16 cellular contexts compared by ENCODE assay signal in the genomic region with DNA sequence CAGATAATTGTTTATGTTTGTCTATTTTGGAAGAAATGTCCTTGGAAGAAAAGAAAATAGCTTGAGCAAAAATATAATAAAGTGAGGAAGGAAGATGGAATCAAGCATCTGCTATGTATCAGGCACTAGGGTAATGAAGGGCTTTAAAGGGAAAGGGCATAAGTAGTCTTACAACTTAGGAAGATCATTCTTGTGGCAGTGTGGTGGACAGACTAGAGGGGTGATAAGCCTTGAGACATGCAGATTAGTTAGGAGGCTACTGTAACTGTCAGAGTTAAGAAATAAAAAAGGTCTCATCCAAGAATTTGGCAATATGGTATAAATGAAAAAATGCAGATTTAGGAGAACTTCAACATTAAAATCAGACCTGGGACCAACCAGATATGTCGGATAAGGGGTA.
"Had no signal": no experiment of that assay in that cellular context is flagged by ENCODE, and none has a peak within 500 bp of the region (broad histone marks: within the 10 kb centered on the region; RNA-seq: fewer than 3 reads in every experiment).

No MANE protein-coding gene starts in this region.

- ATAC-seq: activated CD8-positive, alpha-beta T cell treated with anti-CD3 and anti-CD28 coated beads, Interleukin-2, amount 10 ng/mL, durations not matched to agents 7 days and 5 days; left lung; mucosa of descending colon; naive thymus-derived CD4-positive, alpha-beta T cell; pancreas; stimulated activated memory B cell treated with anti-CD40 and anti-IgM and Interleukin-4, amounts not matched to agents 10 μg/mL and 1 μg/mL and 100 μg/mL, for 72 hours had no signal

- H2AFZ ChIP-seq: hepatocyte had no signal

- H3K27me3 ChIP-seq: hepatocyte, left lung, pancreas, sigmoid colon had no signal

- H3K4me3 Mint-ChIP-seq: activated CD8-positive, alpha-beta T cell treated with anti-CD3 and anti-CD28 coated beads, Interleukin-2, amount 10 ng/mL, durations not matched to agents 7 days and 5 days; activated naive CD8-positive, alpha-beta T cell treated with anti-CD3 and anti-CD28 coated beads, Interleukin-2, amount 10 ng/mL, durations not matched to agents 7 days and 5 days; naive thymus-derived CD4-positive, alpha-beta T cell; stimulated activated memory B cell treated with anti-CD40 and anti-IgM and Interleukin-4, amounts not matched to agents 10 μg/mL and 1 μg/mL and 100 μg/mL, for 72 hours had no signal

- DNase-seq: activated CD4-positive, alpha-beta T cell treated with anti-CD3 and anti-CD28 coated beads for 48 hours; activated CD8-positive, alpha-beta memory T cell treated with anti-CD3 and anti-CD28 coated beads, Interleukin-2, amount 50 U/mL, for 4 hours; activated CD8-positive, alpha-beta T cell treated with anti-CD3 and anti-CD28 coated beads, Interleukin-2, amount 10 ng/mL, durations not matched to agents 7 days and 5 days; activated naive CD4-positive, alpha-beta T cell; anterior cingulate cortex; naive thymus-derived CD4-positive, alpha-beta T cell; stimulated activated CD4-positive, alpha-beta T cell treated with anti-CD3 and anti-CD28 coated beads, Interleukin-12 subunit alpha, Interleukin-12 subunit beta, amount 100 ng/mL, for 4 hours; stimulated activated CD4-positive, alpha-beta T cell treated with anti-CD3 and anti-CD28 coated beads, Interleukin-2, amount 100 ng/mL, for 24 hours; SW 1271 had no signal

- H3K27me3 Mint-ChIP-seq: activated naive CD8-positive, alpha-beta T cell treated with anti-CD3 and anti-CD28 coated beads, Interleukin-2, amount 10 ng/mL, durations not matched to agents 7 days and 5 days; naive thymus-derived CD4-positive, alpha-beta T cell; stimulated activated memory B cell treated with anti-CD40 and anti-IgM and Interleukin-4, amounts not matched to agents 10 μg/mL and 1 μg/mL and 100 μg/mL, for 72 hours had no signal

- H3K27ac Mint-ChIP-seq: activated CD8-positive, alpha-beta T cell treated with anti-CD3 and anti-CD28 coated beads, Interleukin-2, amount 10 ng/mL, durations not matched to agents 7 days and 5 days; activated naive CD8-positive, alpha-beta T cell treated with anti-CD3 and anti-CD28 coated beads, Interleukin-2, amount 10 ng/mL, durations not matched to agents 7 days and 5 days; stimulated activated memory B cell treated with anti-CD40 and anti-IgM and Interleukin-4, amounts not matched to agents 10 μg/mL and 1 μg/mL and 100 μg/mL, for 72 hours had no signal

- H3K27ac ChIP-seq: hepatocyte, left lung, pancreas, sigmoid colon had no signal

- H3K4me3 ChIP-seq: hepatocyte, left lung, mucosa of descending colon, pancreas, sigmoid colon had no signal

- H3K36me3 ChIP-seq: pancreas had no signal

- H3K9me3 Mint-ChIP-seq: activated naive CD8-positive, alpha-beta T cell treated with anti-CD3 and anti-CD28 coated beads, Interleukin-2, amount 10 ng/mL, durations not matched to agents 7 days and 5 days; stimulated activated memory B cell treated with anti-CD40 and anti-IgM and Interleukin-4, amounts not matched to agents 10 μg/mL and 1 μg/mL and 100 μg/mL, for 72 hours had no signal

- H3K9me3 ChIP-seq: left lung, mucosa of descending colon, pancreas, sigmoid colon had no signal

- H3K4me2 ChIP-seq: hepatocyte had no signal

- H3K4me1 ChIP-seq: pancreas, sigmoid colon had no signal
